9 cellular contexts compared by ENCODE assay signal in the genomic region with DNA sequence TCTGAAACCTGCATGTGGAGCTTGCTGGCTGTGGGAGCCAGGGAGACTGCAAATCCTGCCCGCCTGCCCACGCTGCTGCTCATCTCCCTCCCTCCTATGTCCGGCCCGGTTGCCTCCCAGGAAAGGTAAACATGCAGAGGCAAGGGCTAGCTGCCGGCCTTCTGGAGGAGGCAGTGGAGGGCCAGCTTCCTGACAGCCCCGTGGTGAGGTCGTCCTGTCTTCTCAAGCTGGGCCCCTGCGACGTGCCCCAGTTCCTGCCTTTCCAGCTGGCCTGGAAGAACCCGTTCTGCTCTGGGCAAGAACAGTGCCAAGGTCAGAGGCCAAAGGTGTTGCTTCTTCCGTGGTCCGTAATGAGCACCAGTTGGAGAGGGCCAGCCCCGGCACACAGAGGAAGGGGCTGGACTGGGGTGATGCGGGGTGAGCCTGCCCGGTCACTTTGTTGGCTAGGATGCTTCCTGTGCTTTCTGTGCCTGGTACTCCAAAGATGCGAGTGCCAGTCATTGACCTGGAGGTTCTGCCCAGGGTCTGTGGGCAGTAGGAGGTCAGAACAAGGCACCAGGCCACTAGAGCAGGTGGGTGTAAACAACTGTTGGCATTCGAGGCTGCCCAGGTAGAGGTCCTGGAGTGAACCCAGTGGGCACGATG. TPM values are rescaled to one million over a fixed set of nuclear protein-coding genes. Genes with fewer than 3 reads are reported as not detected.
DNase-seq lines count a peak whose midpoint lies in the region; ATAC-seq and TF ChIP-seq lines count a peak whose summit lies in the region.
"Had no signal": no experiment of that assay in that cellular context is flagged by ENCODE, and none has a peak within 500 bp of the region (broad histone marks: within the 10 kb centered on the region; RNA-seq: fewer than 3 reads in every experiment).

No MANE protein-coding gene starts in this region.

- H3K4me1 Mint-ChIP-seq in mesothelial cell of epicardium: peaks cover 60% of the 10 kb centered on the region

- H3K4me1 ChIP-seq in colonic mucosa (peaks cover 41% of the 10 kb centered on the region), tibial nerve (peaks cover 0 to 59% (median 51%) of the 10 kb centered on the region in 4 donors)

- H3K4me3 Mint-ChIP-seq in mesothelial cell of epicardium: peak overlapping the region; percentile 52

- in situ Hi-C loops in KBM-7 (cut with MboI; ENCODE audit: low pct_unique_long_range_greater_than_20kb, low sequenced_read_pairs): no loop called here

- no peak for ATAC-seq in HG02588 (IDR thresholded peaks at IDR 0.05; ENCODE audit: unreplicated experiment)

- H3K36me3 ChIP-seq in colonic mucosa (no peaks in the 10 kb centered on the region), tibial nerve (peaks cover 0 to 27% (median 0%) of the 10 kb centered on the region in 3 donors)

- no peaks in the 10 kb centered on the region for H3K27me3 Mint-ChIP-seq in mesothelial cell of epicardium (ENCODE audit: low read depth)

- H3K9ac ChIP-seq in colonic mucosa (ENCODE audit: low read depth in 2 of 2, low read length in 2 of 2): peak overlapping the region; percentile 19 to 80

- H3K27ac ChIP-seq in colonic mucosa (peak overlapping the region; percentile 92), tibial nerve (peak overlapping the region; percentile 58 to 83 (median 65))

- intact Hi-C loops in colonic mucosa (cut with DNase I): no loop called here

- H3K27ac Mint-ChIP-seq in mesothelial cell of epicardium: peak overlapping the region; percentile 99

- H3K27me3 ChIP-seq in colonic mucosa (no peaks in the 10 kb centered on the region), tibial nerve (no peaks in the 10 kb centered on the region)

- TF ChIP-seq POLR2A in tibial nerve (IDR thresholded peaks at IDR 0.05): no peak

- H3K9me3 Mint-ChIP-seq in mesothelial cell of epicardium: no peaks in the 10 kb centered on the region

- peaks cover 7% of the 10 kb centered on the region for H3K36me3 Mint-ChIP-seq in mesothelial cell of epicardium

- TF ChIP-seq CTCF in colonic mucosa (IDR thresholded peaks at IDR 0.05) (no peak), mesothelial cell of epicardium (IDR thresholded peaks at IDR 0.05; ENCODE audit: unreplicated experiment) (no peak), tibial nerve (IDR thresholded peaks at IDR 0.05) (no peak)

- no peak for TF ChIP-seq EP300 in tibial nerve (IDR thresholded peaks at IDR 0.05)

- H3K9me3 ChIP-seq in colonic mucosa (no peaks in the 10 kb centered on the region), tibial nerve (no peaks in the 10 kb centered on the region)

- 43 to 48% methylated on average over 13 to 18 of the region's 18 CpGs for WGBS in tibial nerve, 2 donors

- H3K4me3 ChIP-seq in colonic mucosa (no peak overlapping the region), tibial nerve (no peak overlapping the region)

- peak; percentile 44 for DNase-seq in NCI-H345 (lab: John Stamatoyannopoulos, UW)
- no peak for DNase-seq in NCI-H345 treated with DMSO at 0.1 percent for 48 hours (lab: John Stamatoyannopoulos, UW; ENCODE audit: unreplicated experiment)
- no peak for DNase-seq in colonic mucosa
- DNase-seq in mesothelial cell of epicardium (ENCODE audit: low spot score in 2 of 2, unreplicated experiment in 2 of 2): no peak
- no peak for DNase-seq in tibial nerve (ENCODE audit: low spot score in 2 of 2)
- no peak for DNase-seq in NCI-H2081 treated with DMSO at 0.1 percent for 48 hours (lab: John Stamatoyannopoulos, UW)
- DNase-seq in KBM-7: no peak
- DNase-seq: activated gamma-delta T cell treated with Interleukin-2 at 50 U/mL for 16 hours had no signal

RNA-seq across cellular contexts. Expression of a gene that starts 25.3 kb away (rescaled TPM):
- total RNA-seq in colonic mucosa: 10 to 100 TPM; 55.5 to 85.6 TPM
- total RNA-seq in mesothelial cell of epicardium: 40.0 to 46.0 TPM (median 42.7 TPM) in 3 replicates
- total RNA-seq in tibial nerve: 10 to 100 TPM; 62.7 to 77.6 (median 69.8) TPM
